Comparison of ENCODE assay signal across 1 cellular context in genomic region chr11:126115820-126116319, GRCh38.
TF ChIP-seq lines count a peak whose summit lies in the region.

No MANE protein-coding gene starts in this region.

TF ChIP-seq in A549, 52 proteins besides CTCF, POLR2A, EP300 and RAD21 (continued from another document):
- TF ChIP-seq REST (IDR thresholded peaks at IDR 0.05) (no peak), RFX5 (IDR thresholded peaks at IDR 0.05) (no peak), JUN (IDR thresholded peaks at IDR 0.05) (no peak), CEBPB (IDR thresholded peaks at IDR 0.05) (no peak)
- TF ChIP-seq, protein P1, sequence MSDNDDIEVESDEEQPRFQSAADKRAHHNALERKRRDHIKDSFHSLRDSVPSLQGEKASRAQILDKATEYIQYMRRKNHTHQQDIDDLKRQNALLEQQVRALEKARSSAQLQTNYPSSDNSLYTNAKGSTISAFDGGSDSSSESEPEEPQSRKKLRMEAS (IDR thresholded peaks at IDR 0.05), result peak; percentile 61
